Comparison of ENCODE assay signal across 12 cellular contexts in genomic region chr5:125612356-125613149, GRCh38.
DNase-seq lines count a peak whose midpoint lies in the region; ATAC-seq and TF ChIP-seq lines count a peak whose summit lies in the region.
"Had no signal": no experiment of that assay in that cellular context is flagged by ENCODE, and none has a peak within 500 bp of the region (broad histone marks: within the 10 kb centered on the region; RNA-seq: fewer than 3 reads in every experiment).

No MANE protein-coding gene starts in this region.

- ATAC-seq in HG03571 (IDR thresholded peaks at IDR 0.05; ENCODE audit: unreplicated experiment): no peak
- ATAC-seq: heart left ventricle had no signal

- H3K27ac Mint-ChIP-seq in progenitor cell of endocrine pancreas: peak overlapping the region; percentile 7

- H3K36me3 Mint-ChIP-seq in progenitor cell of endocrine pancreas (ENCODE audit: insufficient read depth): no peaks in the 10 kb centered on the region

- no peak overlapping the region for H3K4me3 Mint-ChIP-seq in progenitor cell of endocrine pancreas (ENCODE audit: low read depth)

- H3K9me3 Mint-ChIP-seq in progenitor cell of endocrine pancreas (ENCODE audit: low read depth): no peaks in the 10 kb centered on the region

- H3K4me1 Mint-ChIP-seq in progenitor cell of endocrine pancreas (ENCODE audit: low read depth): peaks cover 7% of the 10 kb centered on the region

- TF ChIP-seq CTCF in progenitor cell of endocrine pancreas (IDR thresholded peaks at IDR 0.05; ENCODE audit: unreplicated experiment): no peak

- DNase-seq in NCI-H1092 (lab: John Stamatoyannopoulos, UW): peak; percentile 90
- DNase-seq in NCI-H2227 treated with DMSO at 0.1 percent for 48 hours (lab: John Stamatoyannopoulos, UW): peak; percentile 80
- DNase-seq in dermis blood vessel endothelial cell: peak; percentile 38
- DNase-seq in progenitor cell of endocrine pancreas (ENCODE audit: low spot score, unreplicated experiment): no peak
- DNase-seq in NK-92 (lab: John Stamatoyannopoulos, UW; ENCODE audit: unreplicated experiment): no peak
- no peak for DNase-seq in activated effector memory CD4-positive, alpha-beta T cell treated with anti-CD3 and anti-CD28 coated beads, Interleukin-2, amount 50 U/mL, for 16 hours
- no peak for DNase-seq in mesenteric fat pad (ENCODE audit: low spot score)
- DNase-seq: activated CD4-positive, CD25-positive, alpha-beta regulatory T cell treated with anti-CD3 and anti-CD28 coated beads, Interleukin-2, amount 50 U/mL, for 72 hours; activated effector memory CD4-positive, alpha-beta T cell treated with Interleukin-2 at 50 U/mL for 16 hours; heart left ventricle; mesendoderm had no signal

- no peaks in the 10 kb centered on the region for H3K27me3 Mint-ChIP-seq in progenitor cell of endocrine pancreas

Comparison
In these comparisons a context has a peak if more than half of its experiments do, and no peak if none do; other contexts are left out.
1. DNase-seq: peak in NCI-H1092 (single experiment), NCI-H2227 treated with DMSO at 0.1 percent for 48 hours (single experiment) and dermis blood vessel endothelial cell (single experiment); none in progenitor cell of endocrine pancreas (single experiment), NK-92 (single experiment), activated effector memory CD4-positive, alpha-beta T cell treated with anti-CD3 and anti-CD28 coated beads, Interleukin-2, amount 50 U/mL, for 16 hours (single experiment) and mesenteric fat pad (single experiment).